12 cellular contexts compared by ENCODE assay signal in the genomic region with DNA sequence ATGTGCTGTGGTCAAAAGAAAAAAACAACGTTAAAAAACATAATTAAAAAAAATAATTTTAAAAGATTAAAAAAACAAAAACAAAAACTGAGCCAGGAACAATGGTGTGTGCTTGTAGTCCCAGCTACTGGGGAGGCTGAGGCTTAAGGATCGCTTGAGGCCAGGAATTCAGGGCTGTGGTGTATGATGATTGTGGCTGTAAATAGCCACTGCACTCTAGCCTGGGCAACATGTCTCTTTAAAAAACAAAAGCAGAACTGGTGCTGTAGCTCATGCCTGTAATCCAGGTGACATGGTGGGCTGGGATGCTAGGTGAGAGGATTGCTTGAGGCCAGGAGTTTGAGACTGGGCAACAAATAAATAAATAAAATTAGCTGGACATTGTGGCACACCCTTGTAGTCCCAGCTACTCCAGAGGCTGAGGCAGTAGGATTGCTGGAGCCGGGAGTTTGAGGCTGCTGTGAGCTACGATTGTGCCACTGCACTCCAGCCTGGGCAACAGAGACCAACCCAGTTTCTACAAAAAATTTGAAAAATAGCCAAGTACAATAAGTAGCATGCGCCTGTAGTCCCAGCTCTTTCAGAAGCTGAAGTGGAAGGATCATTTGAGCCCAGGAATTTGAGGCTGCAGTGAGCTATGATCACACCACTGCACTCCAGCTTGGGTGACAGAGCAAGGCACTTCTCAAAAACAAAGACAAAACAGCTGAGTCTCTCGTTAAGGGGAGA. TPM values are rescaled to one million over a fixed set of nuclear protein-coding genes. Genes with fewer than 3 reads are reported as not detected.
DNase-seq lines count a peak whose midpoint lies in the region; ATAC-seq, FAIRE-seq and TF ChIP-seq lines count a peak whose summit lies in the region.
"Had no signal": no experiment of that assay in that cellular context is flagged by ENCODE, and none has a peak within 500 bp of the region (broad histone marks: within the 10 kb centered on the region; RNA-seq: fewer than 3 reads in every experiment).

No MANE protein-coding gene starts in this region.

- peaks cover 72% of the 10 kb centered on the region for H3K4me1 Mint-ChIP-seq in CD8-positive, alpha-beta T cell (ENCODE audit: low read depth)
- peaks cover 36 to 44% of the 10 kb centered on the region in 2 donors for H3K4me1 Mint-ChIP-seq in natural killer cell treated with Interleukin-12 subunit alpha and Interleukin-12 subunit beta and Interleukin-15 and Interleukin-18, amount 100 ng/mL, for 72 hours (ENCODE audit: low read depth in 2 of 2)
- H3K4me1 Mint-ChIP-seq in glutamatergic neuron (ENCODE audit: low read depth, unreplicated experiment) = no peaks in the 10 kb centered on the region

- H3K27ac ChIP-seq in CD8-positive, alpha-beta T cell (ENCODE audit: low read depth, low read length) = no peak overlapping the region

- intact Hi-C loops in CD8-positive, alpha-beta T cell (cut with DNase I, micrococcal nuclease) = no loop called here

- H3K4me1 ChIP-seq in CD8-positive, alpha-beta T cell (ENCODE audit: insufficient read depth, low read length) = peaks cover 50% of the 10 kb centered on the region

- H3K36me3 ChIP-seq in CD8-positive, alpha-beta T cell (ENCODE audit: insufficient read depth, low read length) = peaks cover 9% of the 10 kb centered on the region

- H3K9me3 ChIP-seq in CD8-positive, alpha-beta T cell (ENCODE audit: low read length) = no peaks in the 10 kb centered on the region

- no peaks in the 10 kb centered on the region for H3K9me3 Mint-ChIP-seq in CD8-positive, alpha-beta T cell
- no peaks in the 10 kb centered on the region for H3K9me3 Mint-ChIP-seq in natural killer cell treated with Interleukin-12 subunit alpha and Interleukin-12 subunit beta and Interleukin-15 and Interleukin-18, amount 100 ng/mL, for 72 hours
- H3K9me3 Mint-ChIP-seq in glutamatergic neuron (ENCODE audit: unreplicated experiment) = no peaks in the 10 kb centered on the region

- TF ChIP-seq CTCF in CD8-positive, alpha-beta T cell (IDR thresholded peaks at IDR 0.05) = no peak
- TF ChIP-seq CTCF in glutamatergic neuron (IDR thresholded peaks at IDR 0.05; ENCODE audit: partially characterized antibody, unreplicated experiment) = no peak

- no peak for ATAC-seq in CD8-positive, alpha-beta T cell
- no peak for ATAC-seq in natural killer cell treated with Interleukin-12 subunit alpha and Interleukin-12 subunit beta and Interleukin-15 and Interleukin-18, amount 100 ng/mL, for 72 hours
- ATAC-seq in GM18502 (IDR thresholded peaks at IDR 0.05; ENCODE audit: poor library complexity, unreplicated experiment) (no peak), GM19023 (IDR thresholded peaks at IDR 0.05; ENCODE audit: unreplicated experiment) (no peak)

- peak overlapping the region; percentile 71 for H3K27ac Mint-ChIP-seq in CD8-positive, alpha-beta T cell
- H3K27ac Mint-ChIP-seq in natural killer cell treated with Interleukin-12 subunit alpha and Interleukin-12 subunit beta and Interleukin-15 and Interleukin-18, amount 100 ng/mL, for 72 hours = peak overlapping the region; percentile 76 to 86
- no peak overlapping the region for H3K27ac Mint-ChIP-seq in glutamatergic neuron (ENCODE audit: unreplicated experiment)

- no peak for FAIRE-seq in urothelium cell line (lab: Jason Lieb, UNC)

- no peaks in the 10 kb centered on the region for H3K27me3 Mint-ChIP-seq in CD8-positive, alpha-beta T cell (ENCODE audit: low read depth)
- no peaks in the 10 kb centered on the region for H3K27me3 Mint-ChIP-seq in natural killer cell treated with Interleukin-12 subunit alpha and Interleukin-12 subunit beta and Interleukin-15 and Interleukin-18, amount 100 ng/mL, for 72 hours
- H3K27me3 Mint-ChIP-seq in glutamatergic neuron (ENCODE audit: unreplicated experiment) = no peaks in the 10 kb centered on the region

- H3K27me3 ChIP-seq in CD8-positive, alpha-beta T cell (ENCODE audit: insufficient read depth, low read length) = no peaks in the 10 kb centered on the region

- CTCF ChIA-PET in CD8-positive, alpha-beta T cell (lab: Charles Lee) = interaction anchor here (1.2 to 1.4 kb wide), 3 partner anchors 11 to 44 kb away, joined by 3 to 4 read pairs (median 3); no protein-coding TSS in a partner anchor

- POLR2A ChIA-PET in CD8-positive, alpha-beta T cell (lab: Charles Lee) = interaction anchor here (0.7 to 1.1 kb wide), 2 partner anchors 43 to 295 kb away, joined by 3 to 5 read pairs; partner anchors contain the start of gene NFATC3

- no peak for DNase-seq in CD8-positive, alpha-beta T cell
- DNase-seq in NCI-H2196 treated with DMSO at 0.1 percent for 48 hours (lab: John Stamatoyannopoulos, UW; ENCODE audit: unreplicated experiment) (peak; percentile 6), fibroblast of gingiva (ENCODE audit: low read depth) (peak; percentile 73), glutamatergic neuron (no peak), urothelium cell line (ENCODE audit: low spot score) (no peak)
- no peak for DNase-seq in natural killer cell treated with Interleukin-12 subunit alpha and Interleukin-12 subunit beta and Interleukin-15 and Interleukin-18, amount 100 ng/mL, for 72 hours (ENCODE audit: low spot score)
- DNase-seq: Calu3; effector CD4-positive, alpha-beta T cell; NK-92 treated with Interleukin-12 subunit alpha and Interleukin-12 subunit beta, amount 100 ng/mL, for 24 hours; retina had no signal

- H3K4me3 ChIP-seq in CD8-positive, alpha-beta T cell (ENCODE audit: low read depth, low read length) = no peak overlapping the region

- H3K36me3 Mint-ChIP-seq in CD8-positive, alpha-beta T cell = peaks cover 62% of the 10 kb centered on the region
- peaks cover 10% of the 10 kb centered on the region for H3K36me3 Mint-ChIP-seq in natural killer cell treated with Interleukin-12 subunit alpha and Interleukin-12 subunit beta and Interleukin-15 and Interleukin-18, amount 100 ng/mL, for 72 hours
- H3K36me3 Mint-ChIP-seq in glutamatergic neuron (ENCODE audit: unreplicated experiment) = no peaks in the 10 kb centered on the region

- H3K4me3 Mint-ChIP-seq in CD8-positive, alpha-beta T cell = no peak overlapping the region
- no peak overlapping the region for H3K4me3 Mint-ChIP-seq in natural killer cell treated with Interleukin-12 subunit alpha and Interleukin-12 subunit beta and Interleukin-15 and Interleukin-18, amount 100 ng/mL, for 72 hours
- H3K4me3 Mint-ChIP-seq in glutamatergic neuron (ENCODE audit: unreplicated experiment) = no peak overlapping the region

RNA-seq across cellular contexts. Expression of gene NFATC3, which starts 43.6 kb away (rescaled TPM):
- total RNA-seq in CD8-positive, alpha-beta T cell = 10 to 100 TPM; 79.4 to 85.2 TPM
- total RNA-seq in natural killer cell treated with Interleukin-12 subunit alpha and Interleukin-12 subunit beta and Interleukin-15 and Interleukin-18, amount 100 ng/mL, for 72 hours = 100 to 1,000 TPM in 1 of 2 donors, 10 to 100 TPM in 1; 91.9 to 131 TPM
- 33.1 TPM for total RNA-seq in glutamatergic neuron (ENCODE audit: unreplicated experiment)

Comparison
In these comparisons a context has a peak if more than half of its experiments do, and no peak if none do; other contexts are left out.
1. DNase-seq: peak in NCI-H2196 treated with DMSO at 0.1 percent for 48 hours (single experiment) and fibroblast of gingiva (single experiment); none in CD8-positive, alpha-beta T cell (0 of 7), natural killer cell treated with Interleukin-12 subunit alpha and Interleukin-12 subunit beta and Interleukin-15 and Interleukin-18, amount 100 ng/mL, for 72 hours (single experiment), glutamatergic neuron (single experiment) and urothelium cell line (single experiment).